24 cellular contexts compared by ENCODE assay signal in genomic region chr2:238267341-238267710, GRCh38. TPM values are rescaled to one million over a fixed set of nuclear protein-coding genes. Genes with fewer than 3 reads are reported as not detected.
DNase-seq lines count a peak whose midpoint lies in the region; ATAC-seq and TF ChIP-seq lines count a peak whose summit lies in the region.
"Had no signal": no experiment of that assay in that cellular context is flagged by ENCODE, and none has a peak within 500 bp of the region (broad histone marks: within the 10 kb centered on the region; RNA-seq: fewer than 3 reads in every experiment).

No MANE protein-coding gene starts in this region.

- no peak overlapping the region for H2BK12ac ChIP-seq in neuronal stem cell (ENCODE audit: low read length)

- H3K36me3 Mint-ChIP-seq in activated CD8-positive, alpha-beta memory T cell treated with anti-CD3 and anti-CD28 coated beads, Interleukin-2, amount 10 ng/mL, durations not matched to agents 7 days and 5 days = peaks cover 1% of the 10 kb centered on the region
- peaks cover 39% of the 10 kb centered on the region for H3K36me3 Mint-ChIP-seq in brain

- DNase-seq in activated CD8-positive, alpha-beta memory T cell treated with anti-CD3 and anti-CD28 coated beads, Interleukin-2, amount 10 ng/mL, durations not matched to agents 7 days and 5 days = no peak
- DNase-seq in activated CD8-positive, alpha-beta memory T cell treated with anti-CD3 and anti-CD28 coated beads, Interleukin-2, amount 50 U/mL, for 48 hours = no peak
- DNase-seq in HT1080 (ENCODE audit: low read depth) (peak; percentile 38), neuronal stem cell (ENCODE audit: low spot score) (no peak), AG20443 (ENCODE audit: low spot score) (no peak)
- DNase-seq: activated CD4-positive, alpha-beta memory T cell treated with anti-CD3 and anti-CD28 coated beads for 36 hours; caudate nucleus; NCI-H2081 treated with DMSO at 0.1 percent for 48 hours; NCI-H524; SIG-M5; stimulated activated CD4-positive, alpha-beta T cell treated with anti-CD3 and anti-CD28 coated beads, Interleukin-4, amount 100 ng/mL, for 4 hours had no signal

- H3K4me1 ChIP-seq in neuronal stem cell (ENCODE audit: control insufficient read depth in 2 of 2, insufficient read depth in 1 of 2, low read depth in 1 of 2, low read length in 2 of 2) = peaks cover 3 to 4% of the 10 kb centered on the region in 2 donors
- H3K4me1 ChIP-seq: HAP-1, neural progenitor cell had no signal

- no peaks in the 10 kb centered on the region for H3K27me3 ChIP-seq in neuronal stem cell (ENCODE audit: control insufficient read depth in 3 of 3, insufficient read depth in 3 of 3, low read depth in 1 of 3, low read length in 3 of 3)
- H3K27me3 ChIP-seq: left lung, neural progenitor cell, spleen, vagina had no signal

- H2BK120ac ChIP-seq in neuronal stem cell (ENCODE audit: low read depth, low read length) = no peak overlapping the region

- H3K4ac ChIP-seq in neuronal stem cell (ENCODE audit: low read length) = no peak overlapping the region

- no peaks in the 10 kb centered on the region for H3K79me1 ChIP-seq in neuronal stem cell (ENCODE audit: low read depth, low read length)

- peak overlapping the region; percentile 77 for H3K18ac ChIP-seq in neuronal stem cell (ENCODE audit: low read length)

- H3K9me3 ChIP-seq in neuronal stem cell (replicated peaks in 1 of 2; ENCODE audit: control insufficient read depth in 2 of 2, insufficient read depth in 1 of 2, low read depth in 1 of 2, low read length in 2 of 2) = no peaks in the 10 kb centered on the region
- H3K9me3 ChIP-seq: HAP-1, left lung, psoas muscle, spleen, vagina had no signal

- H3K4me2 ChIP-seq in neuronal stem cell (ENCODE audit: insufficient read depth, low read length, poor library complexity, severe bottlenecking) = no peak overlapping the region
- H3K4me2 ChIP-seq: neural progenitor cell had no signal

- H3K9me3 Mint-ChIP-seq in activated CD8-positive, alpha-beta memory T cell treated with anti-CD3 and anti-CD28 coated beads, Interleukin-2, amount 10 ng/mL, durations not matched to agents 7 days and 5 days (ENCODE audit: low read depth) = no peaks in the 10 kb centered on the region
- H3K9me3 Mint-ChIP-seq in brain = no peaks in the 10 kb centered on the region
- H3K9me3 Mint-ChIP-seq: activated CD4-positive, alpha-beta memory T cell treated with anti-CD3 and anti-CD28 coated beads for 36 hours; activated T-helper 1 cell treated with anti-CD3 and anti-CD28 coated beads, Interleukin-12 subunit alpha, Interleukin-12 subunit beta, Interleukin-2, Interleukin-4 antibody, amounts not matched to agents 30 ng/mL and 10 ng/mL and 1 ng/mL, durations not matched to agents 14 hours and 24 hours and 36 hours; neural progenitor cell had no signal

- no peak overlapping the region for H4K91ac ChIP-seq in neuronal stem cell (ENCODE audit: low read depth, low read length, poor library complexity)

- no peak overlapping the region for H3K27ac ChIP-seq in neuronal stem cell (replicated peaks; ENCODE audit: low read length)
- H3K27ac ChIP-seq: C4-2B, HL-60, left lung, neural progenitor cell, psoas muscle, spleen, vagina had no signal

- no peak overlapping the region for H2BK5ac ChIP-seq in neuronal stem cell (ENCODE audit: low read length)

- no peak overlapping the region for H2AFZ ChIP-seq in neuronal stem cell (ENCODE audit: low read length)
- H2AFZ ChIP-seq: neural progenitor cell had no signal

- WGBS in neuronal stem cell (ENCODE audit: extremely low coverage in 2 of 2, insufficient read length in 2 of 2, insufficient replicate concordance in 1 of 2), 2 donors = no CpG with 5 or more reads among the region's 1 CpG

- H2BK15ac ChIP-seq in neuronal stem cell (ENCODE audit: low read length) = no peak overlapping the region

- H3K4me1 Mint-ChIP-seq in activated CD8-positive, alpha-beta memory T cell treated with anti-CD3 and anti-CD28 coated beads, Interleukin-2, amount 10 ng/mL, durations not matched to agents 7 days and 5 days = peaks cover 5% of the 10 kb centered on the region
- peaks cover 11% of the 10 kb centered on the region for H3K4me1 Mint-ChIP-seq in brain

- no peak overlapping the region for H2AK5ac ChIP-seq in neuronal stem cell (ENCODE audit: low read depth, low read length)

- CTCF ChIA-PET in activated CD8-positive, alpha-beta memory T cell treated with anti-CD3 and anti-CD28 coated beads, Interleukin-2, amount 10 ng/mL, durations not matched to agents 7 days and 5 days (lab: Charles Lee) = interaction anchor here (1.1 kb wide), 1 partner anchor 12 kb away, joined by 4 read pairs; no protein-coding TSS in a partner anchor

- no peak for TF ChIP-seq CTCF in brain (conservative IDR thresholded peaks at IDR 0.05)

- no peak overlapping the region for H3K4me3 ChIP-seq in neuronal stem cell (ENCODE audit: low read length in 2 of 2)
- H3K4me3 ChIP-seq: HAP-1, K562, left lung, neural progenitor cell, psoas muscle, spleen, vagina had no signal

- H3K9ac ChIP-seq in neuronal stem cell (ENCODE audit: low read depth, low read length, poor library complexity) = no peak overlapping the region
- H3K9ac ChIP-seq: neural progenitor cell had no signal

- peaks cover 10 to 42% of the 10 kb centered on the region in 2 donors for H3K36me3 ChIP-seq in neuronal stem cell (replicated peaks in 1 of 2; ENCODE audit: control insufficient read depth in 2 of 2, insufficient read depth in 2 of 2, low read length in 2 of 2)
- H3K36me3 ChIP-seq: neural progenitor cell had no signal

- H4K8ac ChIP-seq in neuronal stem cell (ENCODE audit: low read depth, low read length) = no peak overlapping the region

- no peak overlapping the region for H3K23ac ChIP-seq in neuronal stem cell (ENCODE audit: low read depth, low read length, poor library complexity)

- H3K27ac Mint-ChIP-seq in activated CD8-positive, alpha-beta memory T cell treated with anti-CD3 and anti-CD28 coated beads, Interleukin-2, amount 10 ng/mL, durations not matched to agents 7 days and 5 days = peak overlapping the region; percentile 9
- peak overlapping the region in 3 of 5 experiments; percentile 17 to 58 (median 36) for H3K27ac Mint-ChIP-seq in brain
- H3K27ac Mint-ChIP-seq: activated CD4-positive, alpha-beta memory T cell treated with anti-CD3 and anti-CD28 coated beads for 36 hours; activated T-helper 1 cell treated with anti-CD3 and anti-CD28 coated beads, Interleukin-12 subunit alpha, Interleukin-12 subunit beta, Interleukin-2, Interleukin-4 antibody, amounts not matched to agents 30 ng/mL and 10 ng/mL and 1 ng/mL, durations not matched to agents 14 hours and 24 hours and 36 hours; neural progenitor cell had no signal

- no peaks in the 10 kb centered on the region for H3K27me3 Mint-ChIP-seq in activated CD8-positive, alpha-beta memory T cell treated with anti-CD3 and anti-CD28 coated beads, Interleukin-2, amount 10 ng/mL, durations not matched to agents 7 days and 5 days
- no peaks in the 10 kb centered on the region for H3K27me3 Mint-ChIP-seq in brain
- H3K27me3 Mint-ChIP-seq: activated CD4-positive, alpha-beta memory T cell treated with anti-CD3 and anti-CD28 coated beads for 36 hours had no signal

- no peak overlapping the region for H3K4me3 Mint-ChIP-seq in activated CD8-positive, alpha-beta memory T cell treated with anti-CD3 and anti-CD28 coated beads, Interleukin-2, amount 10 ng/mL, durations not matched to agents 7 days and 5 days
- no peak overlapping the region for H3K4me3 Mint-ChIP-seq in brain
- H3K4me3 Mint-ChIP-seq: activated CD4-positive, alpha-beta memory T cell treated with anti-CD3 and anti-CD28 coated beads for 36 hours; activated T-helper 1 cell treated with anti-CD3 and anti-CD28 coated beads, Interleukin-12 subunit alpha, Interleukin-12 subunit beta, Interleukin-2, Interleukin-4 antibody, amounts not matched to agents 30 ng/mL and 10 ng/mL and 1 ng/mL, durations not matched to agents 14 hours and 24 hours and 36 hours; neural progenitor cell had no signal

- ATAC-seq in activated CD8-positive, alpha-beta memory T cell treated with anti-CD3 and anti-CD28 coated beads, Interleukin-2, amount 10 ng/mL, durations not matched to agents 7 days and 5 days = no peak
- ATAC-seq in HG02970 (IDR thresholded peaks at IDR 0.05; ENCODE audit: low FRiP score, unreplicated experiment) (no peak), GM19328 (IDR thresholded peaks at IDR 0.05; ENCODE audit: unreplicated experiment) (no peak)
- ATAC-seq: K562, left lung, psoas muscle had no signal

- H3K14ac ChIP-seq in neuronal stem cell (ENCODE audit: low read length) = no peak overlapping the region

RNA-seq across cellular contexts. Expression of gene PER2, which starts 21.1 kb away (rescaled TPM):
- total RNA-seq in activated CD8-positive, alpha-beta memory T cell treated with anti-CD3 and anti-CD28 coated beads, Interleukin-2, amount 10 ng/mL, durations not matched to agents 7 days and 5 days = 10 to 100 TPM in 1 of 2 experiments, 1 to 10 TPM in 1; 9.1 to 11.5 TPM
- 2.6 and 2.9 TPM in 2 replicates for total RNA-seq in HT1080 (2014; rRNA removed; shearing (Covaris generic))
- 2.9 and 3.6 TPM in 2 replicates for polyA plus RNA-seq in HT1080 (2015; cell fraction: cytosol; rRNA removed)
- polyA plus RNA-seq in HT1080 (2015; cell fraction: nucleus; rRNA removed) = 6.7 and 7.7 TPM in 2 replicates
- 5.6 TPM for polyA plus RNA-seq in brain (ENCODE audit: insufficient read depth, low read depth, low replicate concordance)
- polyA plus RNA-seq in neuronal stem cell (2013, experiment 1 of 2) = 2.4 TPM
- 2.6 TPM for polyA plus RNA-seq in neuronal stem cell (2013, experiment 2 of 2)

RNA-seq across cellular contexts. Expression of gene HES6, which starts 27.5 kb away (rescaled TPM):
- 1 to 10 TPM; 3.0 to 4.0 TPM for total RNA-seq in activated CD8-positive, alpha-beta memory T cell treated with anti-CD3 and anti-CD28 coated beads, Interleukin-2, amount 10 ng/mL, durations not matched to agents 7 days and 5 days
- 16.8 and 17.0 TPM in 2 replicates for total RNA-seq in HT1080 (2014; rRNA removed; shearing (Covaris generic))
- polyA plus RNA-seq in HT1080 (2015; cell fraction: cytosol; rRNA removed) = 9.4 and 17.1 TPM in 2 replicates
- 16.7 and 18.6 TPM in 2 replicates for polyA plus RNA-seq in HT1080 (2015; cell fraction: nucleus; rRNA removed)
- 572 TPM for polyA plus RNA-seq in brain (ENCODE audit: insufficient read depth, low read depth, low replicate concordance)
- 19.8 TPM for polyA plus RNA-seq in neuronal stem cell (2013, experiment 1 of 2)
- polyA plus RNA-seq in neuronal stem cell (2013, experiment 2 of 2) = 18.8 TPM

RNA-seq across cellular contexts. Expression of gene TRAF3IP1, which starts 53.0 kb away (rescaled TPM):
- 1 to 10 TPM; 6.8 to 8.8 TPM for total RNA-seq in activated CD8-positive, alpha-beta memory T cell treated with anti-CD3 and anti-CD28 coated beads, Interleukin-2, amount 10 ng/mL, durations not matched to agents 7 days and 5 days
- 5.2 and 7.1 TPM in 2 replicates for total RNA-seq in HT1080 (2014; rRNA removed; shearing (Covaris generic))
- 4.2 and 4.8 TPM in 2 replicates for polyA plus RNA-seq in HT1080 (2015; cell fraction: cytosol; rRNA removed)
- polyA plus RNA-seq in HT1080 (2015; cell fraction: nucleus; rRNA removed) = 4.4 and 4.5 TPM in 2 replicates
- 7.9 TPM for polyA plus RNA-seq in brain (ENCODE audit: insufficient read depth, low read depth, low replicate concordance)
- polyA plus RNA-seq in neuronal stem cell (2013, experiment 1 of 2) = 13.8 TPM
- polyA plus RNA-seq in neuronal stem cell (2013, experiment 2 of 2) = 14.5 TPM
